Comparison of ENCODE assay signal across 18 cellular contexts in the genomic region with DNA sequence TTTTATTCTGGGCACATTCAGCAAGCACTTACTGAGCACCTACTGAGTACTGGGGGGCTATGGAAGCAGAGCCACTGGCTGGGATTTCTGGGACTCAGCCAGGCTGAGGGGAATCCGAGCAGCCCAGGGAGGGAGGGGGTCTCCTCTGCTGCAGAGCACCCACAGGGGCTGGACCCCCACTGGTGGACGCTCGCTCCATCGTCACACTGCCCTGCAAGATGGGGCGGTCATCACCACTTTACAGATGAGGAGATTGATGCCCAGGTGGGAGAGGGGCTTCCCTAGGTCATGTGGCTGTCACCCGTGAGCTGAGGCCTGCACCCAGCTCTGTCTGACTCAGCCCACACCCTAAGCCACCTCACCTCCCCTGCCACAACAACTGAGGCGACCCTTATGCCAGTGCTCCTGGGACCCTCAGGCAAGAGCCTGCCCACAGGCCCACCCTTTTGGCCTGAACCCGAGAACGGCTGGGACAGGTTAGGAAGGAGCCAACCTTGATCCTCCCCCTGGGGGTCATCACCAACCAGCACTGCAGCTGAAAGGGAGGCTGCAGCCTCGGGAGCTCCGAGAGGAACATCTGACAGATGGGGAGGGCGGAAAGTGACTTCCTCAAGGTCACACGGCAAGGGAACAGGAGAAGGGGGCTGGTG.
"Had no signal": no experiment of that assay in that cellular context is flagged by ENCODE, and none has a peak within 500 bp of the region (broad histone marks: within the 10 kb centered on the region; RNA-seq: fewer than 3 reads in every experiment).

No MANE protein-coding gene starts in this region.

- ATAC-seq: activated naive CD4-positive, alpha-beta T cell treated with anti-CD3 and anti-CD28 coated beads, Interleukin-2, amount 50 U/mL, for 72 hours; right cardiac atrium; stimulated activated memory B cell treated with anti-CD40 and anti-IgM and Interleukin-4, amounts not matched to agents 10 μg/mL and 1 μg/mL and 100 μg/mL, for 72 hours had no signal

- H3K36me3 ChIP-seq: breast epithelium, colonic mucosa, left ventricle myocardium inferior, stomach, tibial artery had no signal

- DNase-seq: activated CD4-positive, alpha-beta memory T cell treated with anti-CD3 and anti-CD28 coated beads for 36 hours; activated CD4-positive, alpha-beta T cell treated with anti-CD3 and anti-CD28 coated beads for 4 hours; activated CD8-positive, alpha-beta memory T cell treated with anti-CD3 and anti-CD28 coated beads, Interleukin-2, amount 50 U/mL, for 4 hours; activated T-cell treated with anti-CD3 and anti-CD28 coated beads, Interleukin-2, amount 50 U/mL, for 1 hour; colonic mucosa; effector memory CD4-positive, alpha-beta T cell; left ventricle myocardium inferior; naive B cell; right cardiac atrium; stimulated activated CD4-positive, alpha-beta T cell treated with anti-CD3 and anti-CD28 coated beads, Interleukin-4, amount 100 ng/mL, for 24 hours; stomach had no signal

- H3K9me3 ChIP-seq: breast epithelium, colonic mucosa, left ventricle myocardium inferior, stomach, tibial artery had no signal

- H3K36me3 Mint-ChIP-seq: activated CD4-positive, alpha-beta memory T cell treated with anti-CD3 and anti-CD28 coated beads for 36 hours; activated naive CD4-positive, alpha-beta T cell treated with anti-CD3 and anti-CD28 coated beads, Interleukin-2, amount 50 U/mL, for 72 hours; naive B cell; stimulated activated memory B cell treated with anti-CD40 and anti-IgM and Interleukin-4, amounts not matched to agents 10 μg/mL and 1 μg/mL and 100 μg/mL, for 72 hours had no signal

- H3K9me3 Mint-ChIP-seq: activated CD4-positive, alpha-beta memory T cell treated with anti-CD3 and anti-CD28 coated beads for 36 hours; activated naive CD4-positive, alpha-beta T cell treated with anti-CD3 and anti-CD28 coated beads, Interleukin-2, amount 50 U/mL, for 72 hours; activated T-helper 1 cell treated with anti-CD3 and anti-CD28 coated beads, Interleukin-12 subunit alpha, Interleukin-12 subunit beta, Interleukin-2, Interleukin-4 antibody, amounts not matched to agents 30 ng/mL and 10 ng/mL and 1 ng/mL, durations not matched to agents 14 hours and 24 hours and 36 hours; neural crest cell; stimulated activated memory B cell treated with anti-CD40 and anti-IgM and Interleukin-4, amounts not matched to agents 10 μg/mL and 1 μg/mL and 100 μg/mL, for 72 hours had no signal

- H3K4me3 ChIP-seq: breast epithelium, colonic mucosa, dorsolateral prefrontal cortex, left ventricle myocardium inferior, stomach, tibial artery had no signal

- H3K27ac Mint-ChIP-seq: activated CD4-positive, alpha-beta memory T cell treated with anti-CD3 and anti-CD28 coated beads for 36 hours; activated naive CD4-positive, alpha-beta T cell treated with anti-CD3 and anti-CD28 coated beads, Interleukin-2, amount 50 U/mL, for 72 hours; activated T-helper 1 cell treated with anti-CD3 and anti-CD28 coated beads, Interleukin-12 subunit alpha, Interleukin-12 subunit beta, Interleukin-2, Interleukin-4 antibody, amounts not matched to agents 30 ng/mL and 10 ng/mL and 1 ng/mL, durations not matched to agents 14 hours and 24 hours and 36 hours; naive B cell; stimulated activated memory B cell treated with anti-CD40 and anti-IgM and Interleukin-4, amounts not matched to agents 10 μg/mL and 1 μg/mL and 100 μg/mL, for 72 hours had no signal

- H3K27me3 ChIP-seq: breast epithelium, colonic mucosa had no signal

- H3K27ac ChIP-seq: breast epithelium, colonic mucosa, dorsolateral prefrontal cortex, left ventricle myocardium inferior, stomach, tibial artery had no signal

- H3K4me1 ChIP-seq: colonic mucosa had no signal

- H3K4me1 Mint-ChIP-seq: stimulated activated memory B cell treated with anti-CD40 and anti-IgM and Interleukin-4, amounts not matched to agents 10 μg/mL and 1 μg/mL and 100 μg/mL, for 72 hours had no signal

- H3K4me3 Mint-ChIP-seq: activated CD4-positive, alpha-beta memory T cell treated with anti-CD3 and anti-CD28 coated beads for 36 hours; activated T-helper 1 cell treated with anti-CD3 and anti-CD28 coated beads, Interleukin-12 subunit alpha, Interleukin-12 subunit beta, Interleukin-2, Interleukin-4 antibody, amounts not matched to agents 30 ng/mL and 10 ng/mL and 1 ng/mL, durations not matched to agents 14 hours and 24 hours and 36 hours; naive B cell; neural crest cell; stimulated activated memory B cell treated with anti-CD40 and anti-IgM and Interleukin-4, amounts not matched to agents 10 μg/mL and 1 μg/mL and 100 μg/mL, for 72 hours had no signal
